Comparison of ENCODE assay signal across 2 cellular contexts in genomic region chr20:54266844-54267243, GRCh38.
TF ChIP-seq lines count a peak whose summit lies in the region.

No MANE protein-coding gene starts in this region.

TF ChIP-seq in GM23338, 12 proteins besides CTCF, POLR2A, EP300 and RAD21:
- TF ChIP-seq, protein P1, sequence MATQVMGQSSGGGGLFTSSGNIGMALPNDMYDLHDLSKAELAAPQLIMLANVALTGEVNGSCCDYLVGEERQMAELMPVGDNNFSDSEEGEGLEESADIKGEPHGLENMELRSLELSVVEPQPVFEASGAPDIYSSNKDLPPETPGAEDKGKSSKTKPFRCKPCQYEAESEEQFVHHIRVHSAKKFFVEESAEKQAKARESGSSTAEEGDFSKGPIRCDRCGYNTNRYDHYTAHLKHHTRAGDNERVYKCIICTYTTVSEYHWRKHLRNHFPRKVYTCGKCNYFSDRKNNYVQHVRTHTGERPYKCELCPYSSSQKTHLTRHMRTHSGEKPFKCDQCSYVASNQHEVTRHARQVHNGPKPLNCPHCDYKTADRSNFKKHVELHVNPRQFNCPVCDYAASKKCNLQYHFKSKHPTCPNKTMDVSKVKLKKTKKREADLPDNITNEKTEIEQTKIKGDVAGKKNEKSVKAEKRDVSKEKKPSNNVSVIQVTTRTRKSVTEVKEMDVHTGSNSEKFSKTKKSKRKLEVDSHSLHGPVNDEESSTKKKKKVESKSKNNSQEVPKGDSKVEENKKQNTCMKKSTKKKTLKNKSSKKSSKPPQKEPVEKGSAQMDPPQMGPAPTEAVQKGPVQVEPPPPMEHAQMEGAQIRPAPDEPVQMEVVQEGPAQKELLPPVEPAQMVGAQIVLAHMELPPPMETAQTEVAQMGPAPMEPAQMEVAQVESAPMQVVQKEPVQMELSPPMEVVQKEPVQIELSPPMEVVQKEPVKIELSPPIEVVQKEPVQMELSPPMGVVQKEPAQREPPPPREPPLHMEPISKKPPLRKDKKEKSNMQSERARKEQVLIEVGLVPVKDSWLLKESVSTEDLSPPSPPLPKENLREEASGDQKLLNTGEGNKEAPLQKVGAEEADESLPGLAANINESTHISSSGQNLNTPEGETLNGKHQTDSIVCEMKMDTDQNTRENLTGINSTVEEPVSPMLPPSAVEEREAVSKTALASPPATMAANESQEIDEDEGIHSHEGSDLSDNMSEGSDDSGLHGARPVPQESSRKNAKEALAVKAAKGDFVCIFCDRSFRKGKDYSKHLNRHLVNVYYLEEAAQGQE (IDR thresholded peaks at IDR 0.05; ENCODE audit: unreplicated experiment), result no peak
- TF ChIP-seq CREB1 (CRISPR knock-in tag; IDR thresholded peaks at IDR 0.05; ENCODE audit: low read depth) (no peak), STAT1 (IDR thresholded peaks at IDR 0.05; ENCODE audit: unreplicated experiment) (no peak), POLR2AphosphoS5 (IDR thresholded peaks at IDR 0.05; ENCODE audit: low read depth) (no peak), ETS1 (IDR thresholded peaks at IDR 0.05) (no peak), EZH2phosphoT487 (IDR thresholded peaks at IDR 0.05; ENCODE audit: unreplicated experiment) (no peak), JUNB (IDR thresholded peaks at IDR 0.05; ENCODE audit: unreplicated experiment) (no peak), EZH2 (IDR thresholded peaks at IDR 0.05; ENCODE audit: low read depth, unreplicated experiment) (no peak), ZNF114 (CRISPR knock-in tag; IDR thresholded peaks at IDR 0.05) (no peak), ZNF331 (CRISPR knock-in tag; IDR thresholded peaks at IDR 0.05; ENCODE audit: low read depth) (no peak), NANOG (IDR thresholded peaks at IDR 0.05; ENCODE audit: borderline replicate concordance) (no peak)
- TF ChIP-seq, protein P2, sequence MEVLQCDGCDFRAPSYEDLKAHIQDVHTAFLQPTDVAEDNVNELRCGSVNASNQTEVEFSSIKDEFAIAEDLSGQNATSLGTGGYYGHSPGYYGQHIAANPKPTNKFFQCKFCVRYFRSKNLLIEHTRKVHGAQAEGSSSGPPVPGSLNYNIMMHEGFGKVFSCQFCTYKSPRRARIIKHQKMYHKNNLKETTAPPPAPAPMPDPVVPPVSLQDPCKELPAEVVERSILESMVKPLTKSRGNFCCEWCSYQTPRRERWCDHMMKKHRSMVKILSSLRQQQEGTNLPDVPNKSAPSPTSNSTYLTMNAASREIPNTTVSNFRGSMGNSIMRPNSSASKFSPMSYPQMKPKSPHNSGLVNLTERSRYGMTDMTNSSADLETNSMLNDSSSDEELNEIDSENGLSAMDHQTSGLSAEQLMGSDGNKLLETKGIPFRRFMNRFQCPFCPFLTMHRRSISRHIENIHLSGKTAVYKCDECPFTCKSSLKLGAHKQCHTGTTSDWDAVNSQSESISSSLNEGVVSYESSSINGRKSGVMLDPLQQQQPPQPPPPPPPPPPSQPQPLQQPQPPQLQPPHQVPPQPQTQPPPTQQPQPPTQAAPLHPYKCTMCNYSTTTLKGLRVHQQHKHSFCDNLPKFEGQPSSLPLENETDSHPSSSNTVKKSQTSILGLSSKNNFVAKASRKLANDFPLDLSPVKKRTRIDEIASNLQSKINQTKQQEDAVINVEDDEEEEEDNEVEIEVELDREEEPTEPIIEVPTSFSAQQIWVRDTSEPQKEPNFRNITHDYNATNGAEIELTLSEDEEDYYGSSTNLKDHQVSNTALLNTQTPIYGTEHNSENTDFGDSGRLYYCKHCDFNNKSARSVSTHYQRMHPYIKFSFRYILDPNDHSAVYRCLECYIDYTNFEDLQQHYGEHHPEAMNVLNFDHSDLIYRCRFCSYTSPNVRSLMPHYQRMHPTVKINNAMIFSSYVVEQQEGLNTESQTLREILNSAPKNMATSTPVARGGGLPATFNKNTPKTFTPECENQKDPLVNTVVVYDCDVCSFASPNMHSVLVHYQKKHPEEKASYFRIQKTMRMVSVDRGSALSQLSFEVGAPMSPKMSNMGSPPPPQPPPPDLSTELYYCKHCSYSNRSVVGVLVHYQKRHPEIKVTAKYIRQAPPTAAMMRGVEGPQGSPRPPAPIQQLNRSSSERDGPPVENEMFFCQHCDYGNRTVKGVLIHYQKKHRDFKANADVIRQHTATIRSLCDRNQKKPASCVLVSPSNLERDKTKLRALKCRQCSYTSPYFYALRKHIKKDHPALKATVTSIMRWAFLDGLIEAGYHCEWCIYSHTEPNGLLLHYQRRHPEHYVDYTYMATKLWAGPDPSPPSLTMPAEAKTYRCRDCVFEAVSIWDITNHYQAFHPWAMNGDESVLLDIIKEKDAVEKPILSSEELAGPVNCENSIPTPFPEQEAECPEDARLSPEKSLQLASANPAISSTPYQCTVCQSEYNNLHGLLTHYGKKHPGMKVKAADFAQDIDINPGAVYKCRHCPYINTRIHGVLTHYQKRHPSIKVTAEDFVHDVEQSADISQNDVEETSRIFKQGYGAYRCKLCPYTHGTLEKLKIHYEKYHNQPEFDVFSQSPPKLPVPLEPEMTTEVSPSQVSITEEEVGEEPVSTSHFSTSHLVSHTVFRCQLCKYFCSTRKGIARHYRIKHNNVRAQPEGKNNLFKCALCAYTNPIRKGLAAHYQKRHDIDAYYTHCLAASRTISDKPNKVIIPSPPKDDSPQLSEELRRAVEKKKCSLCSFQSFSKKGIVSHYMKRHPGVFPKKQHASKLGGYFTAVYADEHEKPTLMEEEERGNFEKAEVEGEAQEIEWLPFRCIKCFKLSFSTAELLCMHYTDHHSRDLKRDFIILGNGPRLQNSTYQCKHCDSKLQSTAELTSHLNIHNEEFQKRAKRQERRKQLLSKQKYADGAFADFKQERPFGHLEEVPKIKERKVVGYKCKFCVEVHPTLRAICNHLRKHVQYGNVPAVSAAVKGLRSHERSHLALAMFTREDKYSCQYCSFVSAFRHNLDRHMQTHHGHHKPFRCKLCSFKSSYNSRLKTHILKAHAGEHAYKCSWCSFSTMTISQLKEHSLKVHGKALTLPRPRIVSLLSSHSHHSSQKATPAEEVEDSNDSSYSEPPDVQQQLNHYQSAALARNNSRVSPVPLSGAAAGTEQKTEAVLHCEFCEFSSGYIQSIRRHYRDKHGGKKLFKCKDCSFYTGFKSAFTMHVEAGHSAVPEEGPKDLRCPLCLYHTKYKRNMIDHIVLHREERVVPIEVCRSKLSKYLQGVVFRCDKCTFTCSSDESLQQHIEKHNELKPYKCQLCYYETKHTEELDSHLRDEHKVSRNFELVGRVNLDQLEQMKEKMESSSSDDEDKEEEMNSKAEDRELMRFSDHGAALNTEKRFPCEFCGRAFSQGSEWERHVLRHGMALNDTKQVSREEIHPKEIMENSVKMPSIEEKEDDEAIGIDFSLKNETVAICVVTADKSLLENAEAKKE (CRISPR knock-in tag; IDR thresholded peaks at IDR 0.05), result no peak
TF ChIP-seq in GM23338: peak in this region for 0.

TF ChIP-seq in H1, 55 proteins besides CTCF, POLR2A, EP300 and RAD21:
- TF ChIP-seq, protein P3, sequence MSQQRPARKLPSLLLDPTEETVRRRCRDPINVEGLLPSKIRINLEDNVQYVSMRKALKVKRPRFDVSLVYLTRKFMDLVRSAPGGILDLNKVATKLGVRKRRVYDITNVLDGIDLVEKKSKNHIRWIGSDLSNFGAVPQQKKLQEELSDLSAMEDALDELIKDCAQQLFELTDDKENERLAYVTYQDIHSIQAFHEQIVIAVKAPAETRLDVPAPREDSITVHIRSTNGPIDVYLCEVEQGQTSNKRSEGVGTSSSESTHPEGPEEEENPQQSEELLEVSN (IDR thresholded peaks at IDR 0.05), result peak; percentile 75
- TF ChIP-seq MAFK (IDR thresholded peaks at IDR 0.05; ENCODE audit: low read depth, low read length) (no peak), CBX5 (IDR thresholded peaks at IDR 0.05; ENCODE audit: low read depth, low read length) (no peak)
